Comparison of ENCODE assay signal across 17 cellular contexts in genomic region chr2:158845869-158846268, GRCh38. TPM values are rescaled to one million over a fixed set of nuclear protein-coding genes. Genes with fewer than 3 reads are reported as not detected.
DNase-seq lines count a peak whose midpoint lies in the region; TF ChIP-seq lines count a peak whose summit lies in the region.
"Had no signal": no experiment of that assay in that cellular context is flagged by ENCODE, and none has a peak within 500 bp of the region (broad histone marks: within the 10 kb centered on the region; RNA-seq: fewer than 3 reads in every experiment).

No MANE protein-coding gene starts in this region.

- H3K4me1 Mint-ChIP-seq in activated naive CD4-positive, alpha-beta T cell treated with anti-CD3 and anti-CD28 coated beads, Interleukin-2, amount 10 ng/mL, durations not matched to agents 7 days and 5 days: no peaks in the 10 kb centered on the region

- no peaks in the 10 kb centered on the region for H3K9me3 Mint-ChIP-seq in activated naive CD4-positive, alpha-beta T cell treated with anti-CD3 and anti-CD28 coated beads, Interleukin-2, amount 10 ng/mL, durations not matched to agents 7 days and 5 days
- H3K9me3 Mint-ChIP-seq: activated naive CD4-positive, alpha-beta T cell treated with anti-CD3 and anti-CD28 coated beads for 36 hours had no signal

- H3K4me1 ChIP-seq in smooth muscle cell (ENCODE audit: low read depth): peaks cover 9% of the 10 kb centered on the region
- H3K4me1 ChIP-seq: colonic mucosa had no signal

- H4K20me1 ChIP-seq in smooth muscle cell (ENCODE audit: low read depth): no peaks in the 10 kb centered on the region

- H3K27ac ChIP-seq in smooth muscle cell (ENCODE audit: low read depth) (no peak overlapping the region), RWPE1 (no peak overlapping the region)
- H3K27ac ChIP-seq: colonic mucosa, upper lobe of right lung had no signal

- 6% methylated on average over 3 of the region's 3 CpGs for WGBS in smooth muscle cell (ENCODE audit: low lambda C conversion rate)

- H3K4me2 ChIP-seq in smooth muscle cell: peak overlapping the region; percentile 3

- POLR2A ChIA-PET in RWPE1 (lab: Yijun Ruan, JAX; ENCODE audit: low non-redundant PET): no interaction called here

- no peaks in the 10 kb centered on the region for H3K9me3 ChIP-seq in smooth muscle cell (replicated peaks; ENCODE audit: low read depth)
- H3K9me3 ChIP-seq: colonic mucosa, upper lobe of right lung had no signal

- H3K27me3 Mint-ChIP-seq in activated naive CD4-positive, alpha-beta T cell treated with anti-CD3 and anti-CD28 coated beads, Interleukin-2, amount 10 ng/mL, durations not matched to agents 7 days and 5 days: peaks cover 10% of the 10 kb centered on the region

- no peak overlapping the region for H3K27ac Mint-ChIP-seq in activated naive CD4-positive, alpha-beta T cell treated with anti-CD3 and anti-CD28 coated beads, Interleukin-2, amount 10 ng/mL, durations not matched to agents 7 days and 5 days
- H3K27ac Mint-ChIP-seq: activated naive CD4-positive, alpha-beta T cell treated with anti-CD3 and anti-CD28 coated beads for 36 hours had no signal

- H3K27me3 ChIP-seq in smooth muscle cell (ENCODE audit: low read depth): no peaks in the 10 kb centered on the region
- H3K27me3 ChIP-seq: colonic mucosa, upper lobe of right lung had no signal

- no peak overlapping the region for H2AFZ ChIP-seq in smooth muscle cell (ENCODE audit: low read depth)

- no peaks in the 10 kb centered on the region for H3K36me3 ChIP-seq in smooth muscle cell (ENCODE audit: low read depth)
- H3K36me3 ChIP-seq: colonic mucosa, upper lobe of right lung had no signal

- CTCF ChIA-PET in activated naive CD4-positive, alpha-beta T cell treated with anti-CD3 and anti-CD28 coated beads, Interleukin-2, amount 10 ng/mL, durations not matched to agents 7 days and 5 days (lab: Charles Lee): no interaction called here
- CTCF ChIA-PET in RWPE1 (lab: Yijun Ruan, JAX): interaction anchor here (0.6 kb wide), 1 partner anchor 353 kb away, joined by 3 read pairs; no protein-coding TSS in a partner anchor

- H3K4me3 ChIP-seq in epithelial cell of esophagus (ENCODE audit: low read length) (no peak overlapping the region), smooth muscle cell (no peak overlapping the region)
- H3K4me3 ChIP-seq: colonic mucosa, upper lobe of right lung had no signal

- no peaks in the 10 kb centered on the region for H3K79me2 ChIP-seq in smooth muscle cell (ENCODE audit: low read depth)

- peak; percentile 5 to 16 for DNase-seq in NCI-H2081 (lab: John Stamatoyannopoulos, UW)
- DNase-seq in NCI-H2081 treated with DMSO at 0.1 percent for 48 hours (lab: John Stamatoyannopoulos, UW): no peak
- peak; percentile 89 for DNase-seq in NCI-H446 treated with DMSO at 0.1 percent for 48 hours (lab: John Stamatoyannopoulos, UW)
- peak; percentile 52 for DNase-seq in epithelial cell of esophagus (ENCODE audit: low read depth)
- no peak for DNase-seq in smooth muscle cell (lab: John Stamatoyannopoulos, UW; ENCODE audit: unreplicated experiment)
- DNase-seq in OCI-M2 (lab: John Stamatoyannopoulos, UW; ENCODE audit: unreplicated experiment): no peak
- no peak for DNase-seq in activated naive CD4-positive, alpha-beta T cell treated with anti-CD3 and anti-CD28 coated beads, Interleukin-2, amount 10 ng/mL, durations not matched to agents 7 days and 5 days
- no peak for DNase-seq in RWPE1 (ENCODE audit: low spot score)
- DNase-seq: activated CD8-positive, alpha-beta memory T cell treated with anti-CD3 and anti-CD28 coated beads for 24 hours; activated naive CD4-positive, alpha-beta T cell treated with anti-CD3 and anti-CD28 coated beads for 36 hours; Calu3; colonic mucosa; foreskin melanocyte; GOT3; NCI-H1694; upper lobe of right lung had no signal

- peaks cover 11% of the 10 kb centered on the region for H3F3A ChIP-seq in smooth muscle cell (ENCODE audit: low read depth)

- TF ChIP-seq CTCF in epithelial cell of esophagus (IDR thresholded peaks at IDR 0.05; ENCODE audit: insufficient read depth, low read depth, low read length, missing control alignments) (no peak), smooth muscle cell (IDR thresholded peaks at IDR 0.05; ENCODE audit: borderline replicate concordance, insufficient read depth, poor library complexity, severe bottlenecking) (no peak), RWPE1 (conservative IDR thresholded peaks at IDR 0.05; ENCODE audit: low read depth) (no peak)

- no peaks in the 10 kb centered on the region for H3K36me3 Mint-ChIP-seq in activated naive CD4-positive, alpha-beta T cell treated with anti-CD3 and anti-CD28 coated beads, Interleukin-2, amount 10 ng/mL, durations not matched to agents 7 days and 5 days

- no peak overlapping the region for H3K9ac ChIP-seq in smooth muscle cell (ENCODE audit: low read depth)

- no peak overlapping the region for H3K4me3 Mint-ChIP-seq in activated naive CD4-positive, alpha-beta T cell treated with anti-CD3 and anti-CD28 coated beads, Interleukin-2, amount 10 ng/mL, durations not matched to agents 7 days and 5 days
- H3K4me3 Mint-ChIP-seq: activated naive CD4-positive, alpha-beta T cell treated with anti-CD3 and anti-CD28 coated beads for 36 hours had no signal

RNA-seq across cellular contexts. Expression of gene DAPL1, which starts 50.8 kb away (rescaled TPM):
- total RNA-seq in smooth muscle cell: not detected in 2 replicates
- 0.35 TPM in 1 of 2 replicates, not detected in the other for polyA plus RNA-seq in smooth muscle cell
- total RNA-seq: activated naive CD4-positive, alpha-beta T cell treated with anti-CD3 and anti-CD28 coated beads for 36 hours; Calu3; RPMI7951; upper lobe of right lung had no signal

Comparison
In these comparisons a context has a peak if more than half of its experiments do, and no peak if none do; other contexts are left out.
1. DNase-seq: peak in NCI-H2081 (2 of 2), NCI-H446 treated with DMSO at 0.1 percent for 48 hours (single experiment) and epithelial cell of esophagus (single experiment); none in NCI-H2081 treated with DMSO at 0.1 percent for 48 hours (single experiment), smooth muscle cell (single experiment), OCI-M2 (single experiment), activated naive CD4-positive, alpha-beta T cell treated with anti-CD3 and anti-CD28 coated beads, Interleukin-2, amount 10 ng/mL, durations not matched to agents 7 days and 5 days (single experiment) and RWPE1 (single experiment).